Comparison of ENCODE assay signal across 8 cellular contexts in the genomic region with DNA sequence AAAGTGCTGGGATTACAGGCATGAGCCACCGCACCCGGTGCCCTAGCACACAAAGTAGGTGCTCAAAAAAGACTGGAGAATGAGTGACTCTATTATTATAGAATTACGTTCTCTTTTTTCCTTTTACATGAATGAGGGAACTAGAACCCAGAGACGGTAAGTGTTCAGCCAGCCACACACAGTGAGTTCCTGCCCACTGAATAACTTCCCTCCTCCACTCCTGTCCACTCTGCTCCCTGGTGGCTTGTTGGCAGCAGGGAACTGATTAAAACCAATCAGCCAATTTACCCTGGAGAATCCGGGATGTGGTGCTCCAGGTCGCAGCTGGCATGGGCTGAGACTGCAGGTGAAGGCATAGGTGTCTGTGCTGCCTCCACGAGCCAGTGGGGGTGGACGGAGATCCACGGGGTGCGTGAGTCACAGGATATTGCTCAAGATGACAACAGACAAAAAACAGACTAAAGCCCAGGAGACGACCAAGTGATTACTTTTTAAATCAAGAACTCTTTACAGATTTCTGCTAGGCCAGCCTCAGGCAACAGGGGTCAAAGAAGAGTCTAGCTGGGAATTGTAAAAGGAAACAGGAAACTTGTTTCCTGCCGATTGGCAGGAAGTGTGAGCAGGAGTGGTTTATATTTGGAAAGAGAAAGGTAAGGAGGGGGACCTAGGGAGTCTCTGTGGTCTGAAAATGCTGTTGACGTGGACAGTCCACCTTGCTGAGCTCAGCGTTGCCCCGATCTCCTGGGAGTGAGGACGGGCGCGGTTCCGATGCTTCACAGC.
DNase-seq lines count a peak whose midpoint lies in the region; ATAC-seq and TF ChIP-seq lines count a peak whose summit lies in the region.

No MANE protein-coding gene starts in this region.

- ATAC-seq in activated CD4-positive, alpha-beta T cell treated with anti-CD3 and anti-CD28 coated beads for 36 hours, result peak; percentile 60
- ATAC-seq in activated T-cell treated with anti-CD3 and anti-CD28 coated beads, Interleukin-2, amount 50 U/mL, for 72 hours (replicated peaks in 1 of 2), result peak; percentile 74 to 80
- ATAC-seq in HG03039 (IDR thresholded peaks at IDR 0.05; ENCODE audit: unreplicated experiment), result no peak
- no peak for ATAC-seq in HG02840 (IDR thresholded peaks at IDR 0.05; ENCODE audit: low FRiP score, unreplicated experiment)

- POLR2A ChIA-PET in activated CD4-positive, alpha-beta T cell treated with anti-CD3 and anti-CD28 coated beads for 36 hours (lab: Charles Lee), result no interaction called here

- H3K36me3 ChIP-seq in hepatocyte (replicated peaks; ENCODE audit: insufficient read depth, low read depth), result no peaks in the 10 kb centered on the region
- no peaks in the 10 kb centered on the region for H3K36me3 ChIP-seq in stomach
- H3K36me3 ChIP-seq in SJCRH30, result no peaks in the 10 kb centered on the region

- peaks cover 5% of the 10 kb centered on the region for H3K4me1 Mint-ChIP-seq in activated CD4-positive, alpha-beta T cell treated with anti-CD3 and anti-CD28 coated beads for 36 hours
- H3K4me1 Mint-ChIP-seq in activated T-cell treated with anti-CD3 and anti-CD28 coated beads, Interleukin-2, amount 50 U/mL, for 72 hours (ENCODE audit: low read depth), result peaks cover 11% of the 10 kb centered on the region

- no peaks in the 10 kb centered on the region for H3K36me3 Mint-ChIP-seq in activated CD4-positive, alpha-beta T cell treated with anti-CD3 and anti-CD28 coated beads for 36 hours (ENCODE audit: low read depth)
- no peaks in the 10 kb centered on the region for H3K36me3 Mint-ChIP-seq in activated T-cell treated with anti-CD3 and anti-CD28 coated beads, Interleukin-2, amount 50 U/mL, for 72 hours (ENCODE audit: insufficient read depth in 2 of 2)

- H4K20me1 ChIP-seq in hepatocyte (ENCODE audit: insufficient read depth, poor library complexity, severe bottlenecking), result no peaks in the 10 kb centered on the region

- H3K27me3 ChIP-seq in hepatocyte (no peaks in the 10 kb centered on the region), stomach (peaks cover 0 to 6% (median 3%) of the 10 kb centered on the region in 3 donors), SJCRH30 (peaks cover 4% of the 10 kb centered on the region; the same call in 1 of the 2 replicates)

- H3K9me3 Mint-ChIP-seq in activated CD4-positive, alpha-beta T cell treated with anti-CD3 and anti-CD28 coated beads for 36 hours (ENCODE audit: low read depth), result peaks cover 2% of the 10 kb centered on the region
- H3K9me3 Mint-ChIP-seq in activated T-cell treated with anti-CD3 and anti-CD28 coated beads, Interleukin-2, amount 50 U/mL, for 72 hours, result no peaks in the 10 kb centered on the region

- WGBS in hepatocyte (ENCODE audit: low lambda C conversion rate, missing lambda C conversion rate), result 65% methylated on average over 19 of the region's 19 CpGs
- 49 to 65% (median 60%) methylated on average over 19 of the region's 19 CpGs for WGBS in stomach, 5 donors

- intact Hi-C loops in activated CD4-positive, alpha-beta T cell treated with anti-CD3 and anti-CD28 coated beads for 36 hours (cut with DNase I, micrococcal nuclease), result no loop called here
- intact Hi-C loops in stomach (cut with DNase I; ENCODE audit: low total_unique reads), result no loop called here

- H3K9me3 ChIP-seq in hepatocyte (ENCODE audit: low read depth) (no peaks in the 10 kb centered on the region), stomach (no peaks in the 10 kb centered on the region), SJCRH30 (replicated peaks) (no peaks in the 10 kb centered on the region)

- no peak overlapping the region for H3K4me2 ChIP-seq in hepatocyte

- H3K79me2 ChIP-seq in hepatocyte, result no peaks in the 10 kb centered on the region

- TF ChIP-seq EP300 in stomach (IDR thresholded peaks at IDR 0.05), result no peak

- H3K9me2 ChIP-seq in hepatocyte (replicated peaks; ENCODE audit: insufficient read depth), result no peaks in the 10 kb centered on the region

- no peak for TF ChIP-seq POLR2A in stomach (IDR thresholded peaks at IDR 0.05)

- no peak overlapping the region for H2AFZ ChIP-seq in hepatocyte

- peak overlapping the region; percentile 75 for H3K27ac Mint-ChIP-seq in activated CD4-positive, alpha-beta T cell treated with anti-CD3 and anti-CD28 coated beads for 36 hours
- peak overlapping the region; percentile 81 for H3K27ac Mint-ChIP-seq in activated T-cell treated with anti-CD3 and anti-CD28 coated beads, Interleukin-2, amount 50 U/mL, for 72 hours

- peak; percentile 56 for DNase-seq in activated CD4-positive, alpha-beta T cell treated with anti-CD3 and anti-CD28 coated beads for 36 hours
- DNase-seq in activated CD4-positive, alpha-beta T cell treated with anti-CD3 and anti-CD28 coated beads, Interleukin-2, amount 50 U/mL, for 1 hour, result no peak
- peak; percentile 33 to 36 for DNase-seq in activated T-cell treated with anti-CD3 and anti-CD28 coated beads, Interleukin-2, amount 50 U/mL, for 72 hours
- DNase-seq in hepatocyte (ENCODE audit: low spot score) (peak; percentile 36), stomach (peak; percentile 31), SJCRH30 (no peak)

- no peak overlapping the region for H3K4me3 ChIP-seq in hepatocyte
- H3K4me3 ChIP-seq in stomach, result no peak overlapping the region
- no peak overlapping the region for H3K4me3 ChIP-seq in SJCRH30

- TF ChIP-seq CTCF in hepatocyte (IDR thresholded peaks at IDR 0.05; ENCODE audit: poor library complexity) (no peak), stomach (IDR thresholded peaks at IDR 0.05) (no peak)

- CTCF ChIA-PET in activated CD4-positive, alpha-beta T cell treated with anti-CD3 and anti-CD28 coated beads for 36 hours (lab: Charles Lee), result no interaction called here

- no peaks in the 10 kb centered on the region for H3K27me3 Mint-ChIP-seq in activated CD4-positive, alpha-beta T cell treated with anti-CD3 and anti-CD28 coated beads for 36 hours
- H3K27me3 Mint-ChIP-seq in activated T-cell treated with anti-CD3 and anti-CD28 coated beads, Interleukin-2, amount 50 U/mL, for 72 hours (ENCODE audit: low read depth), result peaks cover 9% of the 10 kb centered on the region

- H3K4me1 ChIP-seq in hepatocyte (ENCODE audit: insufficient read depth), result no peaks in the 10 kb centered on the region
- peaks cover 9 to 32% (median 15%) of the 10 kb centered on the region in 4 donors for H3K4me1 ChIP-seq in stomach
- no peaks in the 10 kb centered on the region for H3K4me1 ChIP-seq in SJCRH30

- H3K27ac ChIP-seq in hepatocyte (peak overlapping the region; percentile 19), stomach (peak overlapping the region in 4 of 5 donors; percentile 10 to 63 (median 44)), SJCRH30 (no peak overlapping the region)

- no peak overlapping the region for H3K4me3 Mint-ChIP-seq in activated CD4-positive, alpha-beta T cell treated with anti-CD3 and anti-CD28 coated beads for 36 hours
- no peak overlapping the region for H3K4me3 Mint-ChIP-seq in activated T-cell treated with anti-CD3 and anti-CD28 coated beads, Interleukin-2, amount 50 U/mL, for 72 hours

Comparison
In these comparisons a context has a peak if more than half of its experiments do, and no peak if none do; other contexts are left out.
1. DNase-seq: peak in activated CD4-positive, alpha-beta T cell treated with anti-CD3 and anti-CD28 coated beads for 36 hours (single experiment), activated T-cell treated with anti-CD3 and anti-CD28 coated beads, Interleukin-2, amount 50 U/mL, for 72 hours (2 of 2), hepatocyte (single experiment) and stomach (single experiment); none in activated CD4-positive, alpha-beta T cell treated with anti-CD3 and anti-CD28 coated beads, Interleukin-2, amount 50 U/mL, for 1 hour (single experiment) and SJCRH30 (0 of 2).
2. ATAC-seq: peak in activated CD4-positive, alpha-beta T cell treated with anti-CD3 and anti-CD28 coated beads for 36 hours (single experiment) and activated T-cell treated with anti-CD3 and anti-CD28 coated beads, Interleukin-2, amount 50 U/mL, for 72 hours (2 of 2); none in HG03039 (single experiment) and HG02840 (single experiment).